In genomic region chr10:88437411-88437810, GRCh38 we compare ENCODE assay signal across 17 cellular contexts.
DNase-seq lines count a peak whose midpoint lies in the region; ATAC-seq, FAIRE-seq and TF ChIP-seq lines count a peak whose summit lies in the region.
"Had no signal": no experiment of that assay in that cellular context is flagged by ENCODE, and none has a peak within 500 bp of the region (broad histone marks: within the 10 kb centered on the region; RNA-seq: fewer than 3 reads in every experiment).

No MANE protein-coding gene starts in this region.

- no peak overlapping the region for H3K4me3 ChIP-seq in small intestine (ENCODE audit: low read depth in 1 of 2, low read length in 2 of 2)

- no peaks in the 10 kb centered on the region for H3K4me1 ChIP-seq in small intestine (ENCODE audit: control insufficient read depth in 2 of 2, insufficient read depth in 1 of 2, low read depth in 1 of 2, low read length in 1 of 2)
- H3K4me1 ChIP-seq: BE2C had no signal

- CTCF ChIA-PET in RWPE1 (lab: Yijun Ruan, JAX) = interaction anchor here (0.7 kb wide), 1 partner anchor 230 kb away, joined by 3 read pairs; no protein-coding TSS in a partner anchor

- H3K27ac ChIP-seq in RWPE1 (no peak overlapping the region), small intestine (ENCODE audit: low read depth in 1 of 2, low read length in 1 of 2) (no peak overlapping the region)

- DNase-seq in HT-29 (ENCODE audit: low spot score) (peak; percentile 39), RWPE1 (ENCODE audit: low spot score) (peak; percentile 70), fibroblast of peridontal ligament (ENCODE audit: extremely low read depth) (peak; percentile 63), small intestine (peak; percentile 7), NOMO-1 treated with dmso at 0.1 percent for 144 hours (lab: John Stamatoyannopoulos, UW; ENCODE audit: unreplicated experiment) (no peak), NOMO-1 treated with DMSO at 0.1 percent for 48 hours (lab: John Stamatoyannopoulos, UW; ENCODE audit: unreplicated experiment) (no peak)
- DNase-seq: BE2C; CD8-positive, alpha-beta T cell; DMS 273 treated with DMSO at 0.1 percent for 48 hours; H9; NCI-H1436 treated with DMSO at 0.1 percent for 48 hours; NCI-H2081 treated with DMSO at 0.1 percent for 48 hours; NCI-H345; NCI-H526 treated with DMSO at 0.1 percent for 48 hours; SHP77 treated with DMSO at 0.1 percent for 48 hours had no signal

- no peaks in the 10 kb centered on the region for H3K36me3 ChIP-seq in small intestine (ENCODE audit: control insufficient read depth in 2 of 2, insufficient read depth in 2 of 2, low read length in 2 of 2)
- H3K36me3 ChIP-seq: BE2C had no signal

- ATAC-seq in GM18909 (IDR thresholded peaks at IDR 0.05; ENCODE audit: poor library complexity, unreplicated experiment) = no peak
- ATAC-seq: CD8-positive, alpha-beta T cell; Panc1 had no signal

- no peaks in the 10 kb centered on the region for H3K9me3 ChIP-seq in small intestine (ENCODE audit: control insufficient read depth, low read depth)
- H3K9me3 ChIP-seq: BE2C had no signal

- TF ChIP-seq CTCF in RWPE1 (conservative IDR thresholded peaks at IDR 0.05; ENCODE audit: low read depth) = no peak

- FAIRE-seq in small intestine (lab: Jason Lieb, UNC) = no peak

- POLR2A ChIA-PET in RWPE1 (lab: Yijun Ruan, JAX; ENCODE audit: low non-redundant PET) = no interaction called here

- no peaks in the 10 kb centered on the region for H3K27me3 ChIP-seq in small intestine (ENCODE audit: control insufficient read depth in 2 of 2, insufficient read depth in 2 of 2, low read length in 2 of 2)
- H3K27me3 ChIP-seq: BE2C had no signal

Comparison
In these comparisons a context has a peak if more than half of its experiments do, and no peak if none do; other contexts are left out.
1. DNase-seq: peak in HT-29 (single experiment), RWPE1 (single experiment), fibroblast of peridontal ligament (single experiment) and small intestine (single experiment); none in NOMO-1 treated with dmso at 0.1 percent for 144 hours (single experiment) and NOMO-1 treated with DMSO at 0.1 percent for 48 hours (single experiment).